8 cellular contexts compared by ENCODE assay signal in genomic region chr2:218259099-218259921, GRCh38. TPM values are rescaled to one million over a fixed set of nuclear protein-coding genes. Genes with fewer than 3 reads are reported as not detected.
DNase-seq lines count a peak whose midpoint lies in the region; ATAC-seq and TF ChIP-seq lines count a peak whose summit lies in the region.

No MANE protein-coding gene starts in this region.

- no peak for ATAC-seq in activated CD4-positive, CD25-positive, alpha-beta regulatory T cell treated with anti-CD3 and anti-CD28 coated beads, Interleukin-2, amount 50 U/mL, for 24 hours

- H3K79me1 ChIP-seq in mesenchymal stem cell (replicated peaks; ENCODE audit: low read length, poor library complexity, severe bottlenecking): peaks cover 6% of the 10 kb centered on the region

- POLR2A ChIA-PET in MCF 10A (lab: Yijun Ruan, JAX): interaction anchor here (0.7 to 1.2 kb wide), 3 partner anchors 11 to 148 kb away, joined by 3 to 4 read pairs (median 3); partner anchors contain the start of genes AAMP and PNKD

- 16% methylated on average over 13 of the region's 15 CpGs for WGBS in mesenchymal stem cell
- WGBS in urinary bladder: 19% methylated on average over 15 of the region's 15 CpGs

- H2BK15ac ChIP-seq in mesenchymal stem cell (ENCODE audit: low read depth, poor library complexity, severe bottlenecking): peak overlapping the region; percentile 44

- no peak for TF ChIP-seq CTCF in MCF 10A (IDR thresholded peaks at IDR 0.05; ENCODE audit: unreplicated experiment)

- no peak overlapping the region for H3K4me2 ChIP-seq in mesenchymal stem cell (ENCODE audit: low read length, poor library complexity, severe bottlenecking)

- H3K14ac ChIP-seq in mesenchymal stem cell (ENCODE audit: low read length in 2 of 2): no peak overlapping the region

- CTCF ChIA-PET in activated naive CD4-positive, alpha-beta T cell treated with anti-CD3 and anti-CD28 coated beads, Interleukin-2, amount 10 ng/mL, durations not matched to agents 7 days and 5 days (lab: Charles Lee): interaction anchor here (0.7 to 4.3 kb wide), 6 partner anchors 11 to 92 kb away, joined by 3 to 52 read pairs (median 4); partner anchors contain the start of genes AAMP, CXCR1 and PNKD
- CTCF ChIA-PET in MCF 10A (lab: Yijun Ruan, JAX): interaction anchor here (0.6 to 2.5 kb wide), 10 partner anchors 12 to 148 kb away, joined by 3 to 8 read pairs (median 3); no protein-coding TSS in a partner anchor

- H3K27ac ChIP-seq in cingulate gyrus (ENCODE audit: low read depth, low read length) (peak overlapping the region; percentile 65), mesenchymal stem cell (ENCODE audit: low read length, poor library complexity, severe bottlenecking) (peak overlapping the region; percentile 22), urinary bladder (ENCODE audit: low read depth) (peak overlapping the region; percentile 65)

- intact Hi-C loops in MCF 10A (cut with micrococcal nuclease): no loop called here

- H3K4me3 ChIP-seq in mesenchymal stem cell (ENCODE audit: insufficient read depth in 1 of 2, low read depth in 1 of 2, low read length in 2 of 2) (peak overlapping the region in 1 of 2 experiments; percentile 52), urinary bladder (ENCODE audit: low read depth, low read length) (no peak overlapping the region)

- no TSS peak for BruUV-seq in MCF 10A (replicated peaks; lab: Mats Ljungman, UMichigan)

- H2BK5ac ChIP-seq in mesenchymal stem cell (ENCODE audit: low read depth, low read length, poor library complexity, severe bottlenecking): no peak overlapping the region

- H2BK12ac ChIP-seq in mesenchymal stem cell (ENCODE audit: low read length in 2 of 2): peak overlapping the region; percentile 40 to 65

- H4K91ac ChIP-seq in mesenchymal stem cell (ENCODE audit: low read length): peak overlapping the region; percentile 84

- peak overlapping the region; percentile 80 for H3K9ac ChIP-seq in mesenchymal stem cell (ENCODE audit: low read length)

- peaks cover 36% of the 10 kb centered on the region for H3K36me3 Mint-ChIP-seq in activated naive CD4-positive, alpha-beta T cell treated with anti-CD3 and anti-CD28 coated beads, Interleukin-2, amount 10 ng/mL, durations not matched to agents 7 days and 5 days
- H3K36me3 Mint-ChIP-seq in MCF 10A (ENCODE audit: insufficient read depth, unreplicated experiment): peaks cover 45% of the 10 kb centered on the region

- H3K18ac ChIP-seq in mesenchymal stem cell (ENCODE audit: low read depth in 1 of 2, low read length in 2 of 2): peak overlapping the region; percentile 67 to 97

- H3K27me3 ChIP-seq in mesenchymal stem cell (ENCODE audit: control insufficient read depth in 1 of 2, insufficient read depth in 1 of 2, low read length in 2 of 2): no peaks in the 10 kb centered on the region

- H2BK120ac ChIP-seq in mesenchymal stem cell (ENCODE audit: low read depth, low read length): peak overlapping the region; percentile 71

- DNase-seq in activated naive CD4-positive, alpha-beta T cell treated with anti-CD3 and anti-CD28 coated beads, Interleukin-2, amount 10 ng/mL, durations not matched to agents 7 days and 5 days: peak; percentile 16
- no peak for DNase-seq in activated naive CD4-positive, alpha-beta T cell treated with Interleukin-2 at 50 U/mL for 16 hours
- DNase-seq in mesenchymal stem cell (peak; percentile 98), NCI-H128 (lab: John Stamatoyannopoulos, UW; ENCODE audit: unreplicated experiment) (no peak), MCF 10A (ENCODE audit: unreplicated experiment) (no peak)

- H3K4me1 ChIP-seq in mesenchymal stem cell (ENCODE audit: control insufficient read depth, insufficient read depth, low read depth, low read length): peaks cover 35% of the 10 kb centered on the region
- H3K4me1 ChIP-seq in urinary bladder (ENCODE audit: insufficient read depth): no peaks in the 10 kb centered on the region

- H3K36me3 ChIP-seq in mesenchymal stem cell (ENCODE audit: control insufficient read depth in 1 of 2, insufficient read depth in 2 of 2, low read depth in 1 of 2, low read length in 2 of 2): peaks cover 43 to 45% of the 10 kb centered on the region in 2 experiments
- H3K36me3 ChIP-seq in urinary bladder (ENCODE audit: insufficient read depth): peaks cover 3% of the 10 kb centered on the region

- peak overlapping the region; percentile 45 to 68 for H3K4ac ChIP-seq in mesenchymal stem cell (ENCODE audit: low read depth in 1 of 2, low read length in 2 of 2)

- no peak overlapping the region for H2AFZ ChIP-seq in mesenchymal stem cell (ENCODE audit: low read depth, low read length)

- no peaks in the 10 kb centered on the region for H3K9me3 ChIP-seq in mesenchymal stem cell (ENCODE audit: control insufficient read depth, low read length)

- H3K27ac Mint-ChIP-seq in activated naive CD4-positive, alpha-beta T cell treated with anti-CD3 and anti-CD28 coated beads, Interleukin-2, amount 10 ng/mL, durations not matched to agents 7 days and 5 days: peak overlapping the region; percentile 67
- H3K27ac Mint-ChIP-seq in MCF 10A (ENCODE audit: low read depth, unreplicated experiment): no peak overlapping the region

- H3K4me1 Mint-ChIP-seq in activated naive CD4-positive, alpha-beta T cell treated with anti-CD3 and anti-CD28 coated beads, Interleukin-2, amount 10 ng/mL, durations not matched to agents 7 days and 5 days: peaks cover 37% of the 10 kb centered on the region
- no peaks in the 10 kb centered on the region for H3K4me1 Mint-ChIP-seq in MCF 10A (ENCODE audit: insufficient read depth, unreplicated experiment)

- peak overlapping the region; percentile 29 for H2AK5ac ChIP-seq in mesenchymal stem cell (ENCODE audit: low read length, severe bottlenecking)

- no peak overlapping the region for H3K23ac ChIP-seq in mesenchymal stem cell (ENCODE audit: low read length in 2 of 2)

- peak overlapping the region; percentile 93 for H4K8ac ChIP-seq in mesenchymal stem cell (ENCODE audit: low read length)

- H3K9me3 Mint-ChIP-seq in activated naive CD4-positive, alpha-beta T cell treated with anti-CD3 and anti-CD28 coated beads, Interleukin-2, amount 10 ng/mL, durations not matched to agents 7 days and 5 days: no peaks in the 10 kb centered on the region
- H3K9me3 Mint-ChIP-seq in MCF 10A (ENCODE audit: unreplicated experiment): no peaks in the 10 kb centered on the region

- no peak overlapping the region for H3K4me3 Mint-ChIP-seq in activated naive CD4-positive, alpha-beta T cell treated with anti-CD3 and anti-CD28 coated beads, Interleukin-2, amount 10 ng/mL, durations not matched to agents 7 days and 5 days
- H3K4me3 Mint-ChIP-seq in MCF 10A (ENCODE audit: unreplicated experiment): no peak overlapping the region

- H3K27me3 Mint-ChIP-seq in activated naive CD4-positive, alpha-beta T cell treated with anti-CD3 and anti-CD28 coated beads, Interleukin-2, amount 10 ng/mL, durations not matched to agents 7 days and 5 days: no peaks in the 10 kb centered on the region
- no peaks in the 10 kb centered on the region for H3K27me3 Mint-ChIP-seq in MCF 10A (ENCODE audit: insufficient read depth, unreplicated experiment)

RNA-seq across cellular contexts. Expression of gene GPBAR1, which starts 1.5 kb away (rescaled TPM):
- polyA plus RNA-seq in mesenchymal stem cell (2013, experiment 1 of 2): 5.1 TPM
- polyA plus RNA-seq in mesenchymal stem cell (2013, experiment 2 of 2): 5.5 TPM
- 1.6 TPM for total RNA-seq in urinary bladder
- polyA plus RNA-seq in urinary bladder: 19.3 TPM
- 0.16 TPM in 1 of 2 replicates, not detected in the other for total RNA-seq in MCF 10A (2022)

RNA-seq across cellular contexts. Expression of gene AAMP, which starts 10.6 kb away (rescaled TPM):
- polyA plus RNA-seq in mesenchymal stem cell (2013, experiment 1 of 2): 44.9 TPM
- polyA plus RNA-seq in mesenchymal stem cell (2013, experiment 2 of 2): 43.4 TPM
- total RNA-seq in urinary bladder: 75.9 TPM
- 139 TPM for polyA plus RNA-seq in urinary bladder
- total RNA-seq in MCF 10A (2022): 95.7 and 98.7 TPM in 2 replicates

RNA-seq across cellular contexts. Expression of gene PNKD, which starts 11.0 kb away (rescaled TPM):
- polyA plus RNA-seq in mesenchymal stem cell (2013, experiment 1 of 2): 87.9 TPM
- polyA plus RNA-seq in mesenchymal stem cell (2013, experiment 2 of 2): 88.5 TPM
- total RNA-seq in urinary bladder (24.6 TPM), MCF 10A (2022) (13.0 and 23.1 TPM in 2 replicates)
- 92.7 TPM for polyA plus RNA-seq in urinary bladder

RNA-seq across cellular contexts. Expression of gene TMBIM1, which starts 33.0 kb away (rescaled TPM):
- polyA plus RNA-seq in mesenchymal stem cell (2013, experiment 1 of 2): 178 TPM
- 177 TPM for polyA plus RNA-seq in mesenchymal stem cell (2013, experiment 2 of 2)
- total RNA-seq in urinary bladder (127 TPM), MCF 10A (2022) (96.8 and 107 TPM in 2 replicates)
- 180 TPM for polyA plus RNA-seq in urinary bladder

RNA-seq across cellular contexts. Expression of gene ARPC2, which starts 42.3 kb away (rescaled TPM):
- 757 TPM for polyA plus RNA-seq in mesenchymal stem cell (2013, experiment 1 of 2)
- polyA plus RNA-seq in mesenchymal stem cell (2013, experiment 2 of 2): 767 TPM
- total RNA-seq in urinary bladder (206 TPM), MCF 10A (2022) (196 and 284 TPM in 2 replicates)
- 256 TPM for polyA plus RNA-seq in urinary bladder

Comparison
In these comparisons a context has a peak if more than half of its experiments do, and no peak if none do; other contexts are left out.
1. DNase-seq: peak in activated naive CD4-positive, alpha-beta T cell treated with anti-CD3 and anti-CD28 coated beads, Interleukin-2, amount 10 ng/mL, durations not matched to agents 7 days and 5 days (single experiment) and mesenchymal stem cell (single experiment); none in activated naive CD4-positive, alpha-beta T cell treated with Interleukin-2 at 50 U/mL for 16 hours (single experiment), NCI-H128 (single experiment) and MCF 10A (single experiment).
2. Peak in every context shown above with its lines, with median percentiles within 50 percentile points of each other: H3K27ac ChIP-seq.